8 cellular contexts compared by ENCODE assay signal in the genomic region with DNA sequence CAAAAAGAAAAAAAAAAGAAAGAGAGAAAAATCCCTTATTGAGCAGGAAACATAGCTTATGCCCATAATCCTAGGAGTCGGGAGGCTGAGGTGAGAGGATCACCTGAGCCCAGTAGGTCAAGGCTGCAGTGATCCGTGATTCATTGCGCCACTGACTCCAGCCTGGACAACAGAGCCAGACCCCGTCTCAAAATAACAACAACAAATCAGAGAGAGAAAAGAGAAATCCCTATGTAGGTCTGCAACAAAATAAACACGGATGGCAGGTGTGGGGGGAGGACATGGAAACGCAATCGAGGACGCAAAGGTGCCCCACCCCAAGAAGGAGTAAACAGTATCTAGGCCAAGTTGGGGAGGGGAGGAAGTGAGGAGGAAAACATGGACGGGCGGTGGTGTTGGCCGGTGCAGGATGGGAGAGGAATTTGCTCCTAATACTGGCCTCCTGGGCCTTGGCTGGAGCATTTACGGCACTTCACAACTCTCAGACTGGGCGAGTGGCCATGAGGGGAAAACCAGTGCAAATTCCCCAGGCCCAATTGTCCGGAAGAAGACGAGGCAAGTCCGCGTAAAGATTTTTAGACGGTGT. TPM values are rescaled to one million over a fixed set of nuclear protein-coding genes. Genes with fewer than 3 reads are reported as not detected.
DNase-seq lines count a peak whose midpoint lies in the region; ATAC-seq and TF ChIP-seq lines count a peak whose summit lies in the region.

No MANE protein-coding gene starts in this region.

- BruUV-seq in PC-9 (replicated peaks; lab: Mats Ljungman, UMichigan): no TSS peak

- H3K9ac ChIP-seq in fibroblast of lung (ENCODE audit: insufficient read depth, low read length): no peak overlapping the region

- intact Hi-C loops in PC-9 (cut with micrococcal nuclease; ENCODE audit: unreplicated experiment) (loop anchor here (1.0 kb wide), 1 partner anchor 20 kb away; the partner anchor contains the start of gene S100A16), posterior vena cava (cut with DNase I) (no loop called here)

- H3F3A ChIP-seq in PC-9 (ENCODE audit: insufficient read depth, low read depth): peaks cover 21% of the 10 kb centered on the region

- peak; percentile 5 for ATAC-seq in GM19455 (IDR thresholded peaks at IDR 0.05; ENCODE audit: unreplicated experiment)
- ATAC-seq in HG03045 (IDR thresholded peaks at IDR 0.05; ENCODE audit: unreplicated experiment): no peak

- POLR2A ChIA-PET in PC-9 (lab: Charles Lee; ENCODE audit: unreplicated experiment): interaction anchor here (0.6 to 2.1 kb wide), 13 partner anchors 15 to 1647 kb away, joined by 3 to 48 read pairs (median 6); partner anchors contain the start of genes S100A14, S100A16 and S100A4

- H3K36me3 ChIP-seq in PC-9 (ENCODE audit: low read depth) (peaks cover 21% of the 10 kb centered on the region), fibroblast of lung (ENCODE audit: control insufficient read depth, insufficient read depth, low read length) (peaks cover 12% of the 10 kb centered on the region)

- H3K9me2 ChIP-seq in PC-9 (ENCODE audit: insufficient read depth): no peaks in the 10 kb centered on the region

- H3K4me3 ChIP-seq in PC-9 (peak overlapping the region; percentile 96; the same call in 1 of the 2 replicates), fibroblast of lung (replicated peaks in 1 of 4; ENCODE audit: control extremely low read depth in 1 of 4, insufficient read depth in 1 of 4, low read depth in 3 of 4, low read length in 4 of 4) (peak overlapping the region; percentile 16 to 92 (median 44))

- DNase-seq in PC-9 (no peak), fibroblast of lung (ENCODE audit: low read depth in 2 of 2) (no peak), posterior vena cava (ENCODE audit: low spot score) (peak; percentile 87), AML-193 (lab: John Stamatoyannopoulos, UW) (no peak), cerebellum (ENCODE audit: low spot score) (no peak)
- no peak for DNase-seq in activated CD4-positive, alpha-beta T cell treated with anti-CD3 and anti-CD28 coated beads for 48 hours

- H2AFZ ChIP-seq in PC-9 (no peak overlapping the region), fibroblast of lung (ENCODE audit: low read length) (peak overlapping the region; percentile 21)

- H3K27me3 ChIP-seq in PC-9 (ENCODE audit: insufficient read depth, low read depth): no peaks in the 10 kb centered on the region
- H3K27me3 ChIP-seq in fibroblast of lung (ENCODE audit: control insufficient read depth, insufficient read depth, low read length): no peaks in the 10 kb centered on the region

- H3K4me2 ChIP-seq in PC-9 (peak overlapping the region; percentile 80), fibroblast of lung (ENCODE audit: extremely low read depth, insufficient read depth, low read length) (peak overlapping the region; percentile 91)

- no peaks in the 10 kb centered on the region for H3K9me3 ChIP-seq in PC-9 (ENCODE audit: insufficient read depth, low read depth)
- no peaks in the 10 kb centered on the region for H3K9me3 ChIP-seq in fibroblast of lung (ENCODE audit: control insufficient read depth, insufficient read depth, low read depth, low read length)

- H3K27ac ChIP-seq in PC-9 (peak overlapping the region; percentile 100), fibroblast of lung (ENCODE audit: insufficient read depth, low read length) (peak overlapping the region; percentile 93)

- H3K79me2 ChIP-seq in PC-9 (ENCODE audit: low read depth) (peaks cover 43% of the 10 kb centered on the region), fibroblast of lung (ENCODE audit: control insufficient read depth, insufficient read depth, low read length) (peaks cover 32% of the 10 kb centered on the region)

- CTCF ChIA-PET in PC-9 (lab: Charles Lee): no interaction called here

- TF ChIP-seq CTCF in PC-9 (conservative IDR thresholded peaks at IDR 0.05) (no peak), fibroblast of lung (conservative IDR thresholded peaks at IDR 0.05 in 1 of 2, IDR thresholded peaks at IDR 0.05 in 1 of 2; ENCODE audit: low read depth in 1 of 2, low read length in 2 of 2) (no peak)

- peaks cover 12% of the 10 kb centered on the region for H4K20me1 ChIP-seq in PC-9 (ENCODE audit: insufficient read depth)
- H4K20me1 ChIP-seq in fibroblast of lung (ENCODE audit: control insufficient read depth, extremely low read depth, insufficient read depth, low read length): no peaks in the 10 kb centered on the region

- H3K4me1 ChIP-seq in PC-9 (replicated peaks; ENCODE audit: insufficient read depth) (peaks cover 20% of the 10 kb centered on the region), fibroblast of lung (ENCODE audit: control insufficient read depth, extremely low read depth, insufficient read depth, low read length) (peaks cover 7% of the 10 kb centered on the region)

RNA-seq across cellular contexts. Expression of gene CHTOP, which starts 0.6 kb away (rescaled TPM):
- total RNA-seq in PC-9 (2021) (75.1 and 83.9 TPM in 2 replicates), fibroblast of lung (22.6 and 34.0 TPM in 2 replicates), posterior vena cava (10 to 100 TPM; 44.5 to 47.3 TPM), cerebellum (87.8 TPM)
- polyA plus RNA-seq in fibroblast of lung: 47.6 and 52.2 TPM in 2 replicates
- 43.4 and 55.4 TPM in 2 replicates for polyA plus RNA-seq in fibroblast of lung (2012)
- polyA minus RNA-seq in fibroblast of lung (ENCODE audit: low replicate concordance): 9.3 and 14.1 TPM in 2 replicates

RNA-seq across cellular contexts. Expression of gene S100A1, which starts 5.0 kb away (rescaled TPM):
- 0.46 and 1.0 TPM in 2 replicates for total RNA-seq in PC-9 (2021)
- total RNA-seq in fibroblast of lung: 0.17 TPM in 1 of 2 replicates, not detected in the other
- polyA plus RNA-seq in fibroblast of lung: 0.98 and 9.7 TPM in 2 replicates
- 1.3 and 8.2 TPM in 2 replicates for polyA plus RNA-seq in fibroblast of lung (2012)
- polyA minus RNA-seq in fibroblast of lung (ENCODE audit: low replicate concordance): 17.0 TPM in 1 of 2 replicates, not detected in the other
- 1 to 10 TPM in 1 of 2 donors, under 1 TPM in 1; 0.74 to 1.8 TPM for total RNA-seq in posterior vena cava
- total RNA-seq in cerebellum: 1.5 TPM

RNA-seq across cellular contexts. Expression of gene S100A13, which starts 5.9 kb away (rescaled TPM):
- total RNA-seq in PC-9 (2021): 120 and 144 TPM in 2 replicates
- 105 and 172 TPM in 2 replicates for total RNA-seq in fibroblast of lung
- polyA plus RNA-seq in fibroblast of lung: 399 TPM in 2 replicates
- polyA plus RNA-seq in fibroblast of lung (2012): 418 and 440 TPM in 2 replicates
- polyA minus RNA-seq in fibroblast of lung (ENCODE audit: low replicate concordance): 236 and 255 TPM in 2 replicates
- 100 to 1,000 TPM; 149 to 167 TPM for total RNA-seq in posterior vena cava
- total RNA-seq in cerebellum: 5.0 TPM

RNA-seq across cellular contexts. Expression of gene S100A14, which starts 17.1 kb away (rescaled TPM):
- total RNA-seq in PC-9 (2021) (411 and 486 TPM in 2 replicates), fibroblast of lung (0.26 and 0.33 TPM in 2 replicates), posterior vena cava (not detected), cerebellum (not detected)
- 0.40 and 0.51 TPM in 2 replicates for polyA plus RNA-seq in fibroblast of lung
- 0.35 and 0.51 TPM in 2 replicates for polyA plus RNA-seq in fibroblast of lung (2012)
- not detected in 2 replicates for polyA minus RNA-seq in fibroblast of lung (ENCODE audit: low replicate concordance)

RNA-seq across cellular contexts. Expression of gene S100A16, which starts 20.3 kb away (rescaled TPM):
- 226 and 276 TPM in 2 replicates for total RNA-seq in PC-9 (2021)
- 121 and 122 TPM in 2 replicates for total RNA-seq in fibroblast of lung
- polyA plus RNA-seq in fibroblast of lung: 182 and 632 TPM in 2 replicates
- 150 and 488 TPM in 2 replicates for polyA plus RNA-seq in fibroblast of lung (2012)
- 153 and 449 TPM in 2 replicates for polyA minus RNA-seq in fibroblast of lung (ENCODE audit: low replicate concordance)
- total RNA-seq in posterior vena cava: 10 to 100 TPM; 67.0 to 99.2 TPM
- total RNA-seq in cerebellum: 18.1 TPM

Comparison
In these comparisons a context has a peak if more than half of its experiments do, and no peak if none do; other contexts are left out.
1. RNA of gene S100A13, which starts 5.9 kb away (total RNA-seq): 105 to 172 TPM in fibroblast of lung, 149 to 167 TPM in posterior vena cava and 120 to 144 TPM in PC-9; 5.0 TPM in cerebellum (single experiment); every median in the first group is over 10 times any median in the second.